In the genomic region with DNA sequence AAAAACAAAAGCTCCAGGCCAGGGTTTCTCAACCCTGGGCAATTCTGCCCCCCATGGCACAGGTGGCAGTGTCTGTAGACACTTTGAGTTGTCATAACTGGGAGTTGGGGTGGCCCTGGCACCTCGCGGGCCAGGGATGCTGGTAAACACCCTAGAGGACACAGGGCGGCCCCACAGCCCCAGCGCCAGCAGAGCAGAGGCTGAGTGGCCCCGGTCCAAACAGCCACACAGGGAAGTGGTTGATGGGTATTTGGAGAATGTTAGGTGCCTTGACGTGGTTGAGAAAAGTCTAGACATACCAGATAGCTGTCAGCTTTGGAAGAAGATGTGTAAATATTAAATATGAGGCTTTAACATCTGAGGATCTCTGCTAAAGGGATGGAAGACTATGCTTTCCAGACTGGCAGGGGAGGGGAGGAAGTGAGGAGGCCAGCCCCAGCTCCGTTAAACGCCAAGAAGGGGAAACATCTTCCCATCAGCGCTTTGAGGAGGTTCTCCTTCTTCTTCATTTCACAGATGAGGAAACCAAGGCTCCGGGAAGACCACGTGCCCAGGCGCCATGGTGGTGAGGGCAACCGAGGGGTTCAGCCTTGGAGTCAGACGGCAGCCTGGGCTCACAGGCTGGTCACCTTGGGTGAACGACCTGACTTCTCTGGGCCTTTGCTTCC, we compare ENCODE assay signal across 13 cellular contexts.
A peak's percentile ranks its signal among the peaks of the same experiment; 100 is the strongest.
DNase-seq lines count a peak whose midpoint lies in the region; ATAC-seq and TF ChIP-seq lines count a peak whose summit lies in the region.
"Had no signal": no experiment of that assay in that cellular context is flagged by ENCODE, and none has a peak within 500 bp of the region (broad histone marks: within the 10 kb centered on the region; RNA-seq: fewer than 3 reads in every experiment).

No MANE protein-coding gene starts in this region.

- peaks cover 22% of the 10 kb centered on the region for H3K36me3 Mint-ChIP-seq in natural killer cell treated with Interleukin-12 subunit alpha and Interleukin-12 subunit beta and Interleukin-15 and Interleukin-18, amount 100 ng/mL, for 72 hours
- no peaks in the 10 kb centered on the region for H3K36me3 Mint-ChIP-seq in natural killer cell
- peaks cover 3% of the 10 kb centered on the region for H3K36me3 Mint-ChIP-seq in activated T-helper 1 cell treated with anti-CD3 and anti-CD28 coated beads, Interleukin-12 subunit alpha, Interleukin-12 subunit beta, Interleukin-2, Interleukin-4 antibody, amounts not matched to agents 30 ng/mL and 10 ng/mL and 1 ng/mL, durations not matched to agents 14 hours and 24 hours and 36 hours (ENCODE audit: low read depth)

- H3K4me1 Mint-ChIP-seq in natural killer cell treated with Interleukin-12 subunit alpha and Interleukin-12 subunit beta and Interleukin-15 and Interleukin-18, amount 100 ng/mL, for 72 hours (ENCODE audit: low read depth in 2 of 2): peaks cover 21 to 29% of the 10 kb centered on the region in 2 donors
- peaks cover 36 to 45% of the 10 kb centered on the region in 2 donors for H3K4me1 Mint-ChIP-seq in natural killer cell
- H3K4me1 Mint-ChIP-seq in activated T-helper 1 cell treated with anti-CD3 and anti-CD28 coated beads, Interleukin-12 subunit alpha, Interleukin-12 subunit beta, Interleukin-2, Interleukin-4 antibody, amounts not matched to agents 30 ng/mL and 10 ng/mL and 1 ng/mL, durations not matched to agents 14 hours and 24 hours and 36 hours (ENCODE audit: low read depth): peaks cover 32% of the 10 kb centered on the region

- no peak for TF ChIP-seq CTCF in natural killer cell (IDR thresholded peaks at IDR 0.05)
- peak in 2 of 3 donors; percentile 8 to 36 for TF ChIP-seq CTCF in breast epithelium (IDR thresholded peaks at IDR 0.05)
- TF ChIP-seq CTCF in lower lobe of right lung (IDR thresholded peaks at IDR 0.05): no peak
- no peak for TF ChIP-seq CTCF in upper lobe of right lung (IDR thresholded peaks at IDR 0.05)
- TF ChIP-seq CTCF in OCI-LY7 (conservative IDR thresholded peaks at IDR 0.05; ENCODE audit: low read length): no peak

- H3K4me2 ChIP-seq in OCI-LY7 (ENCODE audit: low read length): no peak overlapping the region
- H3K4me2 ChIP-seq: GM23338 had no signal

- H3K9me2 ChIP-seq in OCI-LY7 (ENCODE audit: insufficient read depth, low read length): no peaks in the 10 kb centered on the region

- H3K4me3 Mint-ChIP-seq in natural killer cell treated with Interleukin-12 subunit alpha and Interleukin-12 subunit beta and Interleukin-15 and Interleukin-18, amount 100 ng/mL, for 72 hours: no peak overlapping the region
- H3K4me3 Mint-ChIP-seq in natural killer cell: no peak overlapping the region
- no peak overlapping the region for H3K4me3 Mint-ChIP-seq in activated T-helper 1 cell treated with anti-CD3 and anti-CD28 coated beads, Interleukin-12 subunit alpha, Interleukin-12 subunit beta, Interleukin-2, Interleukin-4 antibody, amounts not matched to agents 30 ng/mL and 10 ng/mL and 1 ng/mL, durations not matched to agents 14 hours and 24 hours and 36 hours
- H3K4me3 Mint-ChIP-seq: effector memory CD8-positive, alpha-beta T cell; GM23338 had no signal

- H3K4me3 ChIP-seq in breast epithelium: no peak overlapping the region
- H3K4me3 ChIP-seq in lower lobe of right lung: no peak overlapping the region
- no peak overlapping the region for H3K4me3 ChIP-seq in upper lobe of right lung
- H3K4me3 ChIP-seq in OCI-LY7 (ENCODE audit: low read depth, low read length, poor library complexity, severe bottlenecking): no peak overlapping the region
- H3K4me3 ChIP-seq: GM23338 had no signal

- no peak for DNase-seq in natural killer cell treated with Interleukin-12 subunit alpha and Interleukin-12 subunit beta and Interleukin-15 and Interleukin-18, amount 100 ng/mL, for 72 hours (ENCODE audit: low spot score)
- DNase-seq in natural killer cell: no peak
- peak; percentile 66 to 85 for DNase-seq in breast epithelium (ENCODE audit: low spot score in 2 of 2)
- peak; percentile 76 for DNase-seq in lower lobe of right lung
- DNase-seq in upper lobe of right lung: peak; percentile 78
- no peak for DNase-seq in stimulated activated CD4-positive, alpha-beta T cell treated with anti-CD3 and anti-CD28 coated beads, Interleukin-2, amount 100 ng/mL, for 48 hours
- DNase-seq in OCI-LY7 (ENCODE audit: low spot score): no peak
- DNase-seq in activated T-helper 1 cell treated with anti-CD3 and anti-CD28 coated beads, Interleukin-12 subunit alpha, Interleukin-12 subunit beta, Interleukin-2, Interleukin-4 antibody, amounts not matched to agents 30 ng/mL and 10 ng/mL and 1 ng/mL, durations not matched to agents 14 hours and 24 hours and 36 hours (ENCODE audit: low spot score): no peak
- DNase-seq: effector memory CD8-positive, alpha-beta T cell; foreskin melanocyte; kidney; nucleus accumbens had no signal

- H3K9me3 ChIP-seq in breast epithelium (peaks cover 0 to 7% of the 10 kb centered on the region in 2 donors), lower lobe of right lung (peaks cover 9% of the 10 kb centered on the region), upper lobe of right lung (no peaks in the 10 kb centered on the region), OCI-LY7 (ENCODE audit: low read length) (peaks cover 10% of the 10 kb centered on the region)

- POLR2A ChIA-PET in OCI-LY7 (lab: Charles Lee): no interaction called here

- H3K4me1 ChIP-seq in breast epithelium (peaks cover 7 to 12% of the 10 kb centered on the region in 2 donors), lower lobe of right lung (peaks cover 44% of the 10 kb centered on the region), upper lobe of right lung (peaks cover 36% of the 10 kb centered on the region), OCI-LY7 (ENCODE audit: insufficient read depth, low read length, poor library complexity, severe bottlenecking) (no peaks in the 10 kb centered on the region)

- H3K27ac Mint-ChIP-seq in natural killer cell treated with Interleukin-12 subunit alpha and Interleukin-12 subunit beta and Interleukin-15 and Interleukin-18, amount 100 ng/mL, for 72 hours: peak overlapping the region; percentile 59 to 63
- H3K27ac Mint-ChIP-seq in natural killer cell: no peak overlapping the region
- H3K27ac Mint-ChIP-seq in activated T-helper 1 cell treated with anti-CD3 and anti-CD28 coated beads, Interleukin-12 subunit alpha, Interleukin-12 subunit beta, Interleukin-2, Interleukin-4 antibody, amounts not matched to agents 30 ng/mL and 10 ng/mL and 1 ng/mL, durations not matched to agents 14 hours and 24 hours and 36 hours: no peak overlapping the region
- H3K27ac Mint-ChIP-seq: GM23338 had no signal

- CTCF ChIA-PET in OCI-LY7 (lab: Charles Lee; ENCODE audit: unreplicated experiment): no interaction called here

- peaks cover 3% of the 10 kb centered on the region for H3K9me3 Mint-ChIP-seq in natural killer cell treated with Interleukin-12 subunit alpha and Interleukin-12 subunit beta and Interleukin-15 and Interleukin-18, amount 100 ng/mL, for 72 hours
- peaks cover 0 to 2% of the 10 kb centered on the region in 2 donors for H3K9me3 Mint-ChIP-seq in natural killer cell
- H3K9me3 Mint-ChIP-seq in activated T-helper 1 cell treated with anti-CD3 and anti-CD28 coated beads, Interleukin-12 subunit alpha, Interleukin-12 subunit beta, Interleukin-2, Interleukin-4 antibody, amounts not matched to agents 30 ng/mL and 10 ng/mL and 1 ng/mL, durations not matched to agents 14 hours and 24 hours and 36 hours: peaks cover 34% of the 10 kb centered on the region
- H3K9me3 Mint-ChIP-seq: effector memory CD8-positive, alpha-beta T cell had no signal

- H3K79me2 ChIP-seq in OCI-LY7 (ENCODE audit: insufficient read depth, low read depth, low read length): no peaks in the 10 kb centered on the region

- no peak for TF ChIP-seq POLR2A in breast epithelium (IDR thresholded peaks at IDR 0.05)

- H3K27me3 ChIP-seq in breast epithelium: no peaks in the 10 kb centered on the region
- no peaks in the 10 kb centered on the region for H3K27me3 ChIP-seq in lower lobe of right lung (ENCODE audit: low read depth)
- H3K27me3 ChIP-seq in upper lobe of right lung: no peaks in the 10 kb centered on the region

- H3K36me3 ChIP-seq in breast epithelium (no peaks in the 10 kb centered on the region), lower lobe of right lung (no peaks in the 10 kb centered on the region), upper lobe of right lung (no peaks in the 10 kb centered on the region), OCI-LY7 (ENCODE audit: insufficient read depth, low read length) (no peaks in the 10 kb centered on the region)

- no peaks in the 10 kb centered on the region for H4K20me1 ChIP-seq in OCI-LY7 (ENCODE audit: insufficient read depth, low read length)

- BruUV-seq in OCI-LY7 (replicated peaks; lab: Mats Ljungman, UMichigan): no TSS peak

- ATAC-seq in natural killer cell treated with Interleukin-12 subunit alpha and Interleukin-12 subunit beta and Interleukin-15 and Interleukin-18, amount 100 ng/mL, for 72 hours: no peak
- ATAC-seq in natural killer cell: no peak
- peak; percentile 29 to 56 for ATAC-seq in lower lobe of right lung
- ATAC-seq in upper lobe of right lung: peak; percentile 35
- ATAC-seq: effector memory CD8-positive, alpha-beta T cell; GM23338 had no signal

- intact Hi-C loops in natural killer cell (cut with micrococcal nuclease) (no loop called here), breast epithelium (cut with DNase I; ENCODE audit: low total_unique reads) (loop anchor here (10.0 kb wide), 1 partner anchor 75 kb away; no protein-coding TSS in a partner anchor), lower lobe of right lung (cut with DNase I) (no loop called here), upper lobe of right lung (cut with DNase I) (loop anchor here (10.0 kb wide), 1 partner anchor 195 kb away; a partner anchor contains a TSS), OCI-LY7 (cut with micrococcal nuclease; ENCODE audit: unreplicated experiment) (loop anchor here (10.0 kb wide), 1 partner anchor 155 kb away; no protein-coding TSS in a partner anchor)
- intact Hi-C loops in activated T-helper 1 cell treated with anti-CD3 and anti-CD28 coated beads, Interleukin-12 subunit alpha, Interleukin-12 subunit beta, Interleukin-2, Interleukin-4 antibody, amounts not matched to agents 30 ng/mL and 10 ng/mL and 1 ng/mL, durations not matched to agents 14 hours and 24 hours and 36 hours (cut with micrococcal nuclease): no loop called here

- H3K27ac ChIP-seq in breast epithelium (peak overlapping the region; percentile 13 to 73), lower lobe of right lung (peak overlapping the region; percentile 31), upper lobe of right lung (peak overlapping the region; percentile 24), OCI-LY7 (ENCODE audit: low read depth, low read length, poor library complexity, severe bottlenecking) (no peak overlapping the region)

- no peak overlapping the region for H2AFZ ChIP-seq in OCI-LY7 (ENCODE audit: low read length)
- H2AFZ ChIP-seq: GM23338 had no signal

- peaks cover 45 to 56% of the 10 kb centered on the region in 2 donors for H3K27me3 Mint-ChIP-seq in natural killer cell treated with Interleukin-12 subunit alpha and Interleukin-12 subunit beta and Interleukin-15 and Interleukin-18, amount 100 ng/mL, for 72 hours
- peaks cover 52 to 61% of the 10 kb centered on the region in 2 donors for H3K27me3 Mint-ChIP-seq in natural killer cell (ENCODE audit: low read depth in 2 of 2)
- peaks cover 7% of the 10 kb centered on the region for H3K27me3 Mint-ChIP-seq in activated T-helper 1 cell treated with anti-CD3 and anti-CD28 coated beads, Interleukin-12 subunit alpha, Interleukin-12 subunit beta, Interleukin-2, Interleukin-4 antibody, amounts not matched to agents 30 ng/mL and 10 ng/mL and 1 ng/mL, durations not matched to agents 14 hours and 24 hours and 36 hours (ENCODE audit: insufficient read depth)

Comparison
In these comparisons a context has a peak if more than half of its experiments do, and no peak if none do; other contexts are left out.
1. H3K27ac Mint-ChIP-seq: peak in natural killer cell treated with Interleukin-12 subunit alpha and Interleukin-12 subunit beta and Interleukin-15 and Interleukin-18, amount 100 ng/mL, for 72 hours (2 of 2); none in natural killer cell (0 of 2) and activated T-helper 1 cell treated with anti-CD3 and anti-CD28 coated beads, Interleukin-12 subunit alpha, Interleukin-12 subunit beta, Interleukin-2, Interleukin-4 antibody, amounts not matched to agents 30 ng/mL and 10 ng/mL and 1 ng/mL, durations not matched to agents 14 hours and 24 hours and 36 hours (single experiment).
2. ATAC-seq: peak in lower lobe of right lung (2 of 2) and upper lobe of right lung (single experiment); none in natural killer cell treated with Interleukin-12 subunit alpha and Interleukin-12 subunit beta and Interleukin-15 and Interleukin-18, amount 100 ng/mL, for 72 hours (0 of 2) and natural killer cell (0 of 3).
3. DNase-seq: peak in breast epithelium (2 of 2), lower lobe of right lung (single experiment) and upper lobe of right lung (single experiment); none in natural killer cell treated with Interleukin-12 subunit alpha and Interleukin-12 subunit beta and Interleukin-15 and Interleukin-18, amount 100 ng/mL, for 72 hours (single experiment), natural killer cell (single experiment), stimulated activated CD4-positive, alpha-beta T cell treated with anti-CD3 and anti-CD28 coated beads, Interleukin-2, amount 100 ng/mL, for 48 hours (0 of 2), OCI-LY7 (single experiment) and activated T-helper 1 cell treated with anti-CD3 and anti-CD28 coated beads, Interleukin-12 subunit alpha, Interleukin-12 subunit beta, Interleukin-2, Interleukin-4 antibody, amounts not matched to agents 30 ng/mL and 10 ng/mL and 1 ng/mL, durations not matched to agents 14 hours and 24 hours and 36 hours (single experiment).
4. CTCF ChIP-seq: peak in breast epithelium (2 of 3); none in natural killer cell (single experiment), lower lobe of right lung (single experiment), upper lobe of right lung (single experiment) and OCI-LY7 (single experiment).
5. intact Hi-C loops: an anchor here in breast epithelium (10.0 kb wide), upper lobe of right lung (10.0 kb wide) and OCI-LY7 (10.0 kb wide); none called in natural killer cell, lower lobe of right lung and activated T-helper 1 cell treated with anti-CD3 and anti-CD28 coated beads, Interleukin-12 subunit alpha, Interleukin-12 subunit beta, Interleukin-2, Interleukin-4 antibody, amounts not matched to agents 30 ng/mL and 10 ng/mL and 1 ng/mL, durations not matched to agents 14 hours and 24 hours and 36 hours.